ENCODE assay signal across 31 cellular contexts in the genomic region with DNA sequence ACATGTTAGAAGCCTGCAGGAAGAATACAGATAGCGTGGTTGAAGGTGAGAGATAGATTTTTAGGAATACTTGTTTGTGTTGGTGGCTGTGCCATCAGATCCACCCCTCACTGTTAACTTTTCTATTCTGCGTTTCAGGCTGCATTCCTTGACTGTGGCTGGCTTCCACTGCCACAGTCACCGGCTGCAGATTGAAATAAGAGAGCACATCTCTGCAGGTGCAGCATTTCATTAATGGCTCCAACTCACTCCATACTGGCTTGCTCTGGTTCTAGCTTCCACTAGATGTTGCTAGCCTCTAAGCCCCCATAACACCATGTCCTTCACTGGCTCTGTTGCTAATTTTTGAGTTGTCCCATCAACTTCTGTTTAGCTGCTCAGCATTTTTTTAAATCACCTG.
"Had no signal": no experiment of that assay in that cellular context is flagged by ENCODE, and none has a peak within 500 bp of the region (broad histone marks: within the 10 kb centered on the region; RNA-seq: fewer than 3 reads in every experiment).

No MANE protein-coding gene starts in this region.

- H3K9me3 Mint-ChIP-seq: dendritic cell treated with granulocyte-macrophage colony-stimulating factor and Interleukin-4, amounts not matched to agents 40 ng/mL and 50 ng/mL, for 4 days; endodermal cell; mesothelial cell of epicardium; naive B cell; stimulated activated memory B cell treated with anti-CD40 and anti-IgM and Interleukin-4, amounts not matched to agents 10 μg/mL and 1 μg/mL and 100 μg/mL, for 72 hours; type B pancreatic cell had no signal

- DNase-seq: colonic mucosa; effector CD8-positive, alpha-beta T cell; endodermal cell; foreskin fibroblast; gastrocnemius medialis; head of caudate nucleus; kidney; left lung; mesenchymal stem cell; mucosa of descending colon; naive B cell; nucleus accumbens; ovary; posterior cingulate gyrus; psoas muscle; right cardiac atrium; sigmoid colon; stimulated activated CD4-positive, alpha-beta T cell treated with anti-CD3 and anti-CD28 coated beads, Interleukin-2, amount 100 ng/mL, for 24 hours; stimulated activated CD4-positive, alpha-beta T cell treated with anti-CD3 and anti-CD28 coated beads, Interleukin-4, amount 100 ng/mL, for 4 hours; stimulated activated naive CD8-positive, alpha-beta T cell treated with anti-CD3 and anti-CD28 coated beads, Interleukin-15, Interleukin-2, amounts not matched to agents 100 U/mL and 50 U/mL, for 24 hours; substantia nigra; testis; tibial artery had no signal

- H3K27me3 Mint-ChIP-seq: dendritic cell treated with granulocyte-macrophage colony-stimulating factor and Interleukin-4, amounts not matched to agents 40 ng/mL and 50 ng/mL, for 4 days; naive B cell; natural killer cell treated with Interleukin-12 subunit alpha and Interleukin-12 subunit beta and Interleukin-15 and Interleukin-18, amount 100 ng/mL, for 72 hours; stimulated activated memory B cell treated with anti-CD40 and anti-IgM and Interleukin-4, amounts not matched to agents 10 μg/mL and 1 μg/mL and 100 μg/mL, for 72 hours; type B pancreatic cell had no signal

- H3K4me1 Mint-ChIP-seq: naive B cell; stimulated activated memory B cell treated with anti-CD40 and anti-IgM and Interleukin-4, amounts not matched to agents 10 μg/mL and 1 μg/mL and 100 μg/mL, for 72 hours had no signal

- H3K27me3 ChIP-seq: colonic mucosa, gastrocnemius medialis, hepatocyte, left lung, ovary, sigmoid colon, testis, tibial artery had no signal

- H3K4me3 ChIP-seq: colonic mucosa, gastrocnemius medialis, hepatocyte, left lung, mucosa of descending colon, ovary, psoas muscle, sigmoid colon, testis, tibial artery had no signal

- H3K36me3 Mint-ChIP-seq: mesothelial cell of epicardium; naive B cell; natural killer cell treated with Interleukin-12 subunit alpha and Interleukin-12 subunit beta and Interleukin-15 and Interleukin-18, amount 100 ng/mL, for 72 hours; stimulated activated memory B cell treated with anti-CD40 and anti-IgM and Interleukin-4, amounts not matched to agents 10 μg/mL and 1 μg/mL and 100 μg/mL, for 72 hours; type B pancreatic cell had no signal

- H3K4me2 ChIP-seq: hepatocyte had no signal

- H3K36me3 ChIP-seq: colonic mucosa, gastrocnemius medialis, left lung, ovary, sigmoid colon, tibial artery had no signal

- H3K27ac Mint-ChIP-seq: dendritic cell treated with granulocyte-macrophage colony-stimulating factor and Interleukin-4, amounts not matched to agents 40 ng/mL and 50 ng/mL, for 4 days; endodermal cell; mesothelial cell of epicardium; naive B cell; natural killer cell treated with Interleukin-12 subunit alpha and Interleukin-12 subunit beta and Interleukin-15 and Interleukin-18, amount 100 ng/mL, for 72 hours; stimulated activated memory B cell treated with anti-CD40 and anti-IgM and Interleukin-4, amounts not matched to agents 10 μg/mL and 1 μg/mL and 100 μg/mL, for 72 hours; type B pancreatic cell had no signal

- H3K9me3 ChIP-seq: colonic mucosa, gastrocnemius medialis, left lung, mucosa of descending colon, ovary, psoas muscle, sigmoid colon, testis, tibial artery had no signal

- H3K4me3 Mint-ChIP-seq: dendritic cell treated with granulocyte-macrophage colony-stimulating factor and Interleukin-4, amounts not matched to agents 40 ng/mL and 50 ng/mL, for 4 days; endodermal cell; mesothelial cell of epicardium; naive B cell; natural killer cell treated with Interleukin-12 subunit alpha and Interleukin-12 subunit beta and Interleukin-15 and Interleukin-18, amount 100 ng/mL, for 72 hours; neural crest cell; stimulated activated memory B cell treated with anti-CD40 and anti-IgM and Interleukin-4, amounts not matched to agents 10 μg/mL and 1 μg/mL and 100 μg/mL, for 72 hours; type B pancreatic cell had no signal

- H3K27ac ChIP-seq: colonic mucosa, epithelial cell of prostate, gastrocnemius medialis, hepatocyte, left lung, ovary, psoas muscle, sigmoid colon, testis, tibial artery had no signal

- H2AFZ ChIP-seq: hepatocyte had no signal

- H3K79me2 ChIP-seq: hepatocyte had no signal

- H3K4me1 ChIP-seq: colonic mucosa, gastrocnemius medialis, left lung, psoas muscle, sigmoid colon, testis, tibial artery had no signal
